Comparison of ENCODE assay signal across 1 cellular context in the genomic region with DNA sequence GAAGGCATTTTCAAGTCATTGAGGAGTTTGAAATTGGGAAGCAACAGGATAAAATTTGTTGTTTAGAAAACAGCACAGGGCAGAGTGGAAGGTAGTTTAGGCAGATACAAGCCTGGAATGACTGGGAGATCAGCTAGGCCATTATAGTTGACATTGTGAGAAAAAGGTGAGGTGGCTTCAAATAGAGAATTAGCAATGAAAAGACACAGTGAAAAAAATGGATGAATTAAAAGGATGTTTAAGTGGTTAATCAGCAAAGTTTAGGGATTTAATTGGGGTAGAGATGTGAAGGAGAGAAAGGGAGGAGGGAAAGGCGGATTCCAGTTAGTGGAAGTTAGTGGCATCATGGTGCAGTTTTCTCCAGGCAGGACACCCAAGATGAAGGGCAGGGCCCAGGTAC.
TF ChIP-seq lines count a peak whose summit lies in the region.

No MANE protein-coding gene starts in this region.

TF ChIP-seq in K562, 482 proteins besides CTCF, POLR2A, EP300 and RAD21 (continued from another document):
- peak; percentile 28; the same call in 1 of the 2 replicates for TF ChIP-seq PHF8 (IDR thresholded peaks at IDR 0.05; ENCODE audit: borderline replicate concordance, low read length)
- TF ChIP-seq, protein P1, sequence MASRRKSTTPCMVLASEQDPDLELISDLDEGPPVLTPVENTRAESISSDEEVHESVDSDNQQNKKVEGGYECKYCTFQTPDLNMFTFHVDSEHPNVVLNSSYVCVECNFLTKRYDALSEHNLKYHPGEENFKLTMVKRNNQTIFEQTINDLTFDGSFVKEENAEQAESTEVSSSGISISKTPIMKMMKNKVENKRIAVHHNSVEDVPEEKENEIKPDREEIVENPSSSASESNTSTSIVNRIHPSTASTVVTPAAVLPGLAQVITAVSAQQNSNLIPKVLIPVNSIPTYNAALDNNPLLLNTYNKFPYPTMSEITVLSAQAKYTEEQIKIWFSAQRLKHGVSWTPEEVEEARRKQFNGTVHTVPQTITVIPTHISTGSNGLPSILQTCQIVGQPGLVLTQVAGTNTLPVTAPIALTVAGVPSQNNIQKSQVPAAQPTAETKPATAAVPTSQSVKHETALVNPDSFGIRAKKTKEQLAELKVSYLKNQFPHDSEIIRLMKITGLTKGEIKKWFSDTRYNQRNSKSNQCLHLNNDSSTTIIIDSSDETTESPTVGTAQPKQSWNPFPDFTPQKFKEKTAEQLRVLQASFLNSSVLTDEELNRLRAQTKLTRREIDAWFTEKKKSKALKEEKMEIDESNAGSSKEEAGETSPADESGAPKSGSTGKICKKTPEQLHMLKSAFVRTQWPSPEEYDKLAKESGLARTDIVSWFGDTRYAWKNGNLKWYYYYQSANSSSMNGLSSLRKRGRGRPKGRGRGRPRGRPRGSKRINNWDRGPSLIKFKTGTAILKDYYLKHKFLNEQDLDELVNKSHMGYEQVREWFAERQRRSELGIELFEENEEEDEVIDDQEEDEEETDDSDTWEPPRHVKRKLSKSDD (conservative IDR thresholded peaks at IDR 0.05; ENCODE audit: low read length) = no peak
- TF ChIP-seq GATAD2B (IDR thresholded peaks at IDR 0.05; ENCODE audit: borderline replicate concordance) = no peak
